15 cellular contexts compared by ENCODE assay signal in the genomic region with DNA sequence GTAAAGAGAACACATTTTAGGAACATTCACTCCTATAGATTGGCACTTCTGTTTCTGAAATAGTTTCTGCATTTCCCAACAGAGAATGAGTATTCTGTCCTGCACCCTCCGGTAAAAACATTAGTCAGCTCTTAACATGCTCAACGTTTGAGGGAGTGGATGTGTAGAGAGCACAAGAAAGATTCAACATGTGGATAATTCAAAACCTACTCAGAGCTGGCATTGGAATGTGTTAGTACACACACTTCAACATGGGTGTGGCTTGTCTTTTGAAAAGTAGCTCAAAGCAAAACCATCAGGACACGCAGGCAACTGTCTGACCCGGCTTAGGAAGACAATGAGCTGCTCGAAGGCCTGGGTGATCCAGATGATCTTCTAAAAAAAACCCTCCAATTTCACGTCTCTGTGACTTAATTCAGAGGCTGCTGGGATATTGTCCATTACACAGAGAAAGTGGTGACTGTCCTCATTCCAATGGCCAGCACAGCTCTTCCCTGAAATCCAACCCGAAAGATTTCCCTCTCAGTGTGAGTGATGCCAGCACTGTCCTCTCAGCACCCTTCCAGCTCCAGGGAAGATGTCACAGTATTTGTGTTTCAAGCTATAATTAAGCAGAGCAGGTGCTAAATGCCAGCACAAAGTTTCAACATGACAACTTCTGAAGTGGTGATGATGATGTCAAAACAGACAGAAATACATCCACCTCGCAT. TPM values are rescaled to one million over a fixed set of nuclear protein-coding genes. Genes with fewer than 3 reads are reported as not detected.
DNase-seq lines count a peak whose midpoint lies in the region; FAIRE-seq and TF ChIP-seq lines count a peak whose summit lies in the region.
"Had no signal": no experiment of that assay in that cellular context is flagged by ENCODE, and none has a peak within 500 bp of the region (broad histone marks: within the 10 kb centered on the region; RNA-seq: fewer than 3 reads in every experiment).

No MANE protein-coding gene starts in this region.

- no peak overlapping the region for H3K4me3 Mint-ChIP-seq in nephron progenitor cell
- H3K4me3 Mint-ChIP-seq in endothelial cell (ENCODE audit: unreplicated experiment) = no peak overlapping the region
- H3K4me3 Mint-ChIP-seq: CD4-positive, CD25-positive, alpha-beta regulatory T cell; immature natural killer cell; nephron; T-helper 17 cell had no signal

- dilution Hi-C loops in endothelial cell of umbilical vein (cut with MboI; ENCODE audit: extremely low pct_ligation_motif_present, low sequenced_read_pairs) = no loop called here

- no peak for TF ChIP-seq CTCF in AG10803 (conservative IDR thresholded peaks at IDR 0.05; ENCODE audit: low read length)
- no peak for TF ChIP-seq CTCF in endothelial cell of umbilical vein (IDR thresholded peaks at IDR 0.05; ENCODE audit: extremely low read depth in 1 of 2, insufficient read depth in 1 of 2, low read depth in 1 of 2, low read length in 2 of 2)
- no peak for TF ChIP-seq CTCF in nephron progenitor cell (IDR thresholded peaks at IDR 0.05)
- no peak for TF ChIP-seq CTCF in endothelial cell (IDR thresholded peaks at IDR 0.05; ENCODE audit: unreplicated experiment)

- no peaks in the 10 kb centered on the region for H3K9me3 ChIP-seq in endothelial cell of umbilical vein (replicated peaks; ENCODE audit: control insufficient read depth, insufficient read depth, low read length)

- no peak for TF ChIP-seq POLR2A in endothelial cell of umbilical vein (IDR thresholded peaks at IDR 0.05; ENCODE audit: low read depth, low read length)

- H3K27me3 ChIP-seq in endothelial cell of umbilical vein (ENCODE audit: control insufficient read depth in 2 of 2, insufficient read depth in 2 of 2, low read length in 2 of 2) = no peaks in the 10 kb centered on the region

- no peaks in the 10 kb centered on the region for H3K9me1 ChIP-seq in endothelial cell of umbilical vein (replicated peaks; ENCODE audit: control insufficient read depth, extremely low read depth, insufficient read depth, low read length)

- H3K36me3 Mint-ChIP-seq in nephron progenitor cell (ENCODE audit: low read depth) (no peaks in the 10 kb centered on the region), endothelial cell (ENCODE audit: low read depth, unreplicated experiment) (no peaks in the 10 kb centered on the region)
- H3K36me3 Mint-ChIP-seq: CD4-positive, CD25-positive, alpha-beta regulatory T cell; immature natural killer cell had no signal

- H4K20me1 ChIP-seq in endothelial cell of umbilical vein (replicated peaks; ENCODE audit: control insufficient read depth, extremely low read depth, insufficient read depth, low read length) = no peaks in the 10 kb centered on the region

- peak; percentile 90 for DNase-seq in AG10803 (ENCODE audit: low read depth)
- DNase-seq in MV-4-11 (lab: John Stamatoyannopoulos, UW) = peak; percentile 2
- no peak for DNase-seq in endothelial cell of umbilical vein (ENCODE audit: low read depth, low spot score)
- no peak for DNase-seq in nephron progenitor cell
- DNase-seq in endothelial cell (ENCODE audit: low spot score) = no peak
- DNase-seq in DMS53 (lab: John Stamatoyannopoulos, UW) = no peak
- DNase-seq in T-helper 9 cell = no peak
- DNase-seq in SIG-M5 treated with dmso at 0.1 percent for 504 hours (lab: John Stamatoyannopoulos, UW; ENCODE audit: unreplicated experiment) = no peak
- DNase-seq: activated CD4-positive, alpha-beta T cell treated with anti-CD3 and anti-CD28 coated beads, Interleukin-2, amount 50 U/mL, for 4 hours; activated naive CD4-positive, alpha-beta T cell treated with Interleukin-2 at 50 U/mL for 16 hours; CD4-positive, CD25-positive, alpha-beta regulatory T cell; immature natural killer cell; NCI-H82; T-helper 17 cell had no signal

- CTCF ChIA-PET in endothelial cell of umbilical vein (lab: Charles Lee) = interaction anchor here (0.7 to 1.4 kb wide), 5 partner anchors 9 to 269 kb away, joined by 3 to 6 read pairs (median 4); no protein-coding TSS in a partner anchor

- H3K27ac ChIP-seq in endothelial cell of umbilical vein (ENCODE audit: insufficient read depth, low read depth, low read length) = no peak overlapping the region

- H3K79me2 ChIP-seq in endothelial cell of umbilical vein (ENCODE audit: control insufficient read depth, insufficient read depth, low read length) = no peaks in the 10 kb centered on the region

- BruUV-seq in endothelial cell of umbilical vein (replicated peaks; lab: Mats Ljungman, UMichigan) = no TSS peak

- no peak overlapping the region for H3K9ac ChIP-seq in endothelial cell of umbilical vein (replicated peaks; ENCODE audit: extremely low read depth, insufficient read depth, low read length)

- H2AFZ ChIP-seq in endothelial cell of umbilical vein (ENCODE audit: low read depth, low read length) = peak overlapping the region; percentile 2

- peak overlapping the region; percentile 28; the same call in 1 of the 2 replicates for H3K4me3 ChIP-seq in AG10803 (ENCODE audit: low read length)
- no peak overlapping the region for H3K4me3 ChIP-seq in endothelial cell of umbilical vein (replicated peaks in 1 of 3; ENCODE audit: insufficient read depth in 1 of 3, low read depth in 1 of 3, low read length in 3 of 3)

- no peaks in the 10 kb centered on the region for H3K36me3 ChIP-seq in endothelial cell of umbilical vein (ENCODE audit: control insufficient read depth in 2 of 2, extremely low read depth in 1 of 2, insufficient read depth in 2 of 2, low read length in 2 of 2)

- H3K4me1 Mint-ChIP-seq in nephron progenitor cell (peaks cover 2% of the 10 kb centered on the region), endothelial cell (ENCODE audit: unreplicated experiment) (no peaks in the 10 kb centered on the region)
- H3K4me1 Mint-ChIP-seq: CD4-positive, CD25-positive, alpha-beta regulatory T cell; immature natural killer cell; T-helper 17 cell had no signal

- POLR2A ChIA-PET in endothelial cell of umbilical vein (lab: Charles Lee) = no interaction called here

- no peak for FAIRE-seq in endothelial cell of umbilical vein (lab: Jason Lieb, UNC)

- H3K9me3 Mint-ChIP-seq in nephron progenitor cell (no peaks in the 10 kb centered on the region), endothelial cell (ENCODE audit: unreplicated experiment) (no peaks in the 10 kb centered on the region)
- H3K9me3 Mint-ChIP-seq: immature natural killer cell, nephron had no signal

- H3K4me1 ChIP-seq in endothelial cell of umbilical vein (ENCODE audit: control insufficient read depth, extremely low read depth, insufficient read depth, low read length) = no peaks in the 10 kb centered on the region

- H3K27me3 Mint-ChIP-seq in nephron progenitor cell (ENCODE audit: low read depth, poor library complexity) = peaks cover 3% of the 10 kb centered on the region
- no peaks in the 10 kb centered on the region for H3K27me3 Mint-ChIP-seq in endothelial cell (ENCODE audit: unreplicated experiment)
- H3K27me3 Mint-ChIP-seq: CD4-positive, CD25-positive, alpha-beta regulatory T cell had no signal

- intact Hi-C loops in endothelial cell of umbilical vein (cut with micrococcal nuclease) = no loop called here

- H3K27ac Mint-ChIP-seq in nephron progenitor cell = peak overlapping the region; percentile 71
- no peak overlapping the region for H3K27ac Mint-ChIP-seq in endothelial cell (ENCODE audit: unreplicated experiment)
- H3K27ac Mint-ChIP-seq: CD4-positive, CD25-positive, alpha-beta regulatory T cell; immature natural killer cell; nephron; T-helper 17 cell had no signal

- H3K4me2 ChIP-seq in endothelial cell of umbilical vein (ENCODE audit: insufficient read depth, low read length) = no peak overlapping the region

TF ChIP-seq in endothelial cell of umbilical vein, 7 proteins besides CTCF, POLR2A, EP300 and RAD21:
- TF ChIP-seq GATA2 (IDR thresholded peaks at IDR 0.05; ENCODE audit: insufficient read depth, insufficient read length, low read depth, low read length) = no peak
- TF ChIP-seq EZH2 (IDR thresholded peaks at IDR 0.05; ENCODE audit: borderline replicate concordance, low read depth, low read length, severe bottlenecking) = no peak
- no peak for TF ChIP-seq MYC (IDR thresholded peaks at IDR 0.05; ENCODE audit: low read depth, low read length)
- no peak for TF ChIP-seq FOS (IDR thresholded peaks at IDR 0.05; ENCODE audit: borderline replicate concordance, insufficient read depth, low read length)
- no peak for TF ChIP-seq POLR2AphosphoS5 (IDR thresholded peaks at IDR 0.05; ENCODE audit: insufficient read depth, low read depth, low read length)
- TF ChIP-seq, protein P1, sequence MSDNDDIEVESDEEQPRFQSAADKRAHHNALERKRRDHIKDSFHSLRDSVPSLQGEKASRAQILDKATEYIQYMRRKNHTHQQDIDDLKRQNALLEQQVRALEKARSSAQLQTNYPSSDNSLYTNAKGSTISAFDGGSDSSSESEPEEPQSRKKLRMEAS (IDR thresholded peaks at IDR 0.05; ENCODE audit: insufficient read depth, insufficient read length) = no peak
- TF ChIP-seq JUN (IDR thresholded peaks at IDR 0.05; ENCODE audit: borderline replicate concordance, insufficient read depth, insufficient read length, low read depth) = no peak

RNA-seq across cellular contexts. Expression of gene FBN1, which starts 18.1 kb away (rescaled TPM):
- total RNA-seq in endothelial cell of umbilical vein (88.1 and 111 TPM in 2 replicates), endothelial cell (ENCODE audit: unreplicated experiment) (54.0 TPM)
- polyA plus RNA-seq in endothelial cell of umbilical vein = 102 and 107 TPM in 2 replicates
- polyA plus RNA-seq in endothelial cell of umbilical vein (2011; cell fraction: cytosol; rRNA removed) = 98.4 and 101 TPM in 2 replicates
- polyA plus RNA-seq in endothelial cell of umbilical vein (2011; cell fraction: nucleus; rRNA removed) = 171 and 201 TPM in 2 replicates
- 87.6 and 98.0 TPM in 2 replicates for polyA plus RNA-seq in endothelial cell of umbilical vein (2012)
- polyA minus RNA-seq in endothelial cell of umbilical vein = 326 and 432 TPM in 2 replicates
- 3.3 TPM for polyA minus RNA-seq in endothelial cell of umbilical vein (2011; cell fraction: cytosol; rRNA and poly(A)+ RNA removed)
- polyA minus RNA-seq in endothelial cell of umbilical vein (2011; cell fraction: nucleus; rRNA and poly(A)+ RNA removed) = 180 and 222 TPM in 2 replicates
- polyA plus RNA-seq: CD4-positive, CD25-positive, alpha-beta regulatory T cell had no signal

Comparison
In these comparisons a context has a peak if more than half of its experiments do, and no peak if none do; other contexts are left out.
1. DNase-seq: peak in AG10803 (single experiment) and MV-4-11 (single experiment); none in endothelial cell of umbilical vein (single experiment), nephron progenitor cell (single experiment), endothelial cell (single experiment), DMS53 (single experiment), T-helper 9 cell (single experiment) and SIG-M5 treated with dmso at 0.1 percent for 504 hours (single experiment).